Comparison of ENCODE assay signal across 7 cellular contexts in genomic region chr7:102543596-102543995, GRCh38. TPM values are rescaled to one million over a fixed set of nuclear protein-coding genes. Genes with fewer than 3 reads are reported as not detected.
DNase-seq lines count a peak whose midpoint lies in the region; ATAC-seq and TF ChIP-seq lines count a peak whose summit lies in the region.
"Not testable (repeated sequence)": the region's sequence is repeated elsewhere in the genome, so short reads cannot be mapped to it uniquely, and the experiment has no call there.

UPK3BL2 (minus strand) TSS chr7:102543696; CDS start chr7:102543636, 60 bp downstream.

- not testable (repeated sequence) for TF ChIP-seq CTCF in dorsolateral prefrontal cortex (IDR thresholded peaks at IDR 0.05 in 54 of 56, conservative IDR thresholded peaks at IDR 0.05 in 2 of 56; ENCODE audit: low read depth in 1 of 56, partially characterized antibody in 56 of 56); cardiac muscle cell (IDR thresholded peaks at IDR 0.05; ENCODE audit: low read depth, low read length); thoracic aorta (IDR thresholded peaks at IDR 0.05)

- H3K27me3 ChIP-seq in Karpas-422 (ENCODE audit: low read length); dorsolateral prefrontal cortex; cardiac muscle cell; mononuclear cell (ENCODE audit: insufficient read depth, low read length); thoracic aorta (replicated peaks; ENCODE audit: insufficient read depth): not testable (repeated sequence)

- not testable (repeated sequence) for H3K27me3 Mint-ChIP-seq in activated T-cell treated with anti-CD3 and anti-CD28 coated beads, Interleukin-2, amount 50 U/mL, for 72 hours (ENCODE audit: low read depth)

- not testable (repeated sequence) for H3K27ac Mint-ChIP-seq in activated T-cell treated with anti-CD3 and anti-CD28 coated beads, Interleukin-2, amount 50 U/mL, for 72 hours

- H3K4me1 Mint-ChIP-seq in activated T-cell treated with anti-CD3 and anti-CD28 coated beads, Interleukin-2, amount 50 U/mL, for 72 hours (ENCODE audit: low read depth): not testable (repeated sequence)

- not testable (repeated sequence) for ATAC-seq in activated T-cell treated with anti-CD3 and anti-CD28 coated beads, Interleukin-2, amount 50 U/mL, for 72 hours (replicated peaks in 1 of 2); thoracic aorta (ENCODE audit: insufficient number of reproducible peaks, low FRiP score, low read depth)

- H3K4me1 ChIP-seq in Karpas-422 (ENCODE audit: low read length); cardiac muscle cell (ENCODE audit: low read depth); mononuclear cell (ENCODE audit: insufficient read depth, low read length); thoracic aorta (ENCODE audit: control insufficient read depth in 1 of 2, low read depth in 2 of 2): not testable (repeated sequence)

- H3K4me3 Mint-ChIP-seq in activated T-cell treated with anti-CD3 and anti-CD28 coated beads, Interleukin-2, amount 50 U/mL, for 72 hours: not testable (repeated sequence)

- H3K9me2 ChIP-seq in Karpas-422 (replicated peaks; ENCODE audit: insufficient read depth, low read length): not testable (repeated sequence)

- not testable (repeated sequence) for H3K9ac ChIP-seq in Karpas-422 (ENCODE audit: low read length)

- DNase-seq in Karpas-422; activated T-cell treated with anti-CD3 and anti-CD28 coated beads, Interleukin-2, amount 50 U/mL, for 72 hours; dorsolateral prefrontal cortex; cardiac muscle cell (ENCODE audit: low read depth in 1 of 2, low spot score in 1 of 2); thoracic aorta (ENCODE audit: low spot score): not testable (repeated sequence)

- intact Hi-C loops in T-helper 2 cell treated with Interferon-gamma antibody and Interleukin-4, amounts not matched to agents 100 ng/mL and 5 ng/mL, for 36 hours (cut with micrococcal nuclease); dorsolateral prefrontal cortex (cut with DNase I): not testable (repeated sequence)

- H3K4me3 ChIP-seq in Karpas-422 (ENCODE audit: low read length); dorsolateral prefrontal cortex; cardiac muscle cell; mononuclear cell (ENCODE audit: low read length); thoracic aorta: not testable (repeated sequence)

- H4K20me1 ChIP-seq in Karpas-422 (ENCODE audit: insufficient read depth, low read depth, low read length): not testable (repeated sequence)

- H3K9me3 ChIP-seq in Karpas-422 (ENCODE audit: low read length); cardiac muscle cell (ENCODE audit: low read depth); mononuclear cell (ENCODE audit: low read depth, low read length); thoracic aorta: not testable (repeated sequence)

- not testable (repeated sequence) for H3K27ac ChIP-seq in Karpas-422 (ENCODE audit: low read length); dorsolateral prefrontal cortex; cardiac muscle cell; thoracic aorta

- not testable (repeated sequence) for H3K9me3 Mint-ChIP-seq in activated T-cell treated with anti-CD3 and anti-CD28 coated beads, Interleukin-2, amount 50 U/mL, for 72 hours

- not testable (repeated sequence) for H3K36me3 ChIP-seq in Karpas-422 (ENCODE audit: insufficient read depth, low read length); cardiac muscle cell; thoracic aorta

- not testable (repeated sequence) for H3K36me3 Mint-ChIP-seq in activated T-cell treated with anti-CD3 and anti-CD28 coated beads, Interleukin-2, amount 50 U/mL, for 72 hours (ENCODE audit: insufficient read depth in 2 of 2)

- H2AFZ ChIP-seq in Karpas-422 (ENCODE audit: low read length): not testable (repeated sequence)

- H3K4me2 ChIP-seq in Karpas-422 (ENCODE audit: low read depth, low read length, poor library complexity, severe bottlenecking): not testable (repeated sequence)

- H3K79me2 ChIP-seq in Karpas-422 (ENCODE audit: low read length): not testable (repeated sequence)

RNA-seq across cellular contexts. Expression of gene UPK3BL2, which starts in this region (rescaled TPM):
- 19.8 and 49.4 TPM in 2 replicates for total RNA-seq in Karpas-422 (2014; rRNA removed; shearing (Covaris generic); ENCODE audit: low replicate concordance)
- 20.6 and 25.0 TPM in 2 replicates for total RNA-seq in T-helper 2 cell treated with Interferon-gamma antibody and Interleukin-4, amounts not matched to agents 100 ng/mL and 5 ng/mL, for 36 hours
- 10 to 100 TPM; 24.8 to 37.9 TPM for total RNA-seq in activated T-cell treated with anti-CD3 and anti-CD28 coated beads, Interleukin-2, amount 50 U/mL, for 72 hours
- total RNA-seq in dorsolateral prefrontal cortex (10 to 100 TPM in 119 of 120 experiments, 1 to 10 TPM in 1; 8.1 to 75.6 (median 28.3) TPM), cardiac muscle cell (10.0 and 23.9 TPM in 2 replicates), mononuclear cell (15.0 TPM), thoracic aorta (10 to 100 TPM; 10.8 to 14.7 TPM)
- 29.7 and 31.2 TPM in 2 replicates for polyA plus RNA-seq in cardiac muscle cell
